In the genomic region with DNA sequence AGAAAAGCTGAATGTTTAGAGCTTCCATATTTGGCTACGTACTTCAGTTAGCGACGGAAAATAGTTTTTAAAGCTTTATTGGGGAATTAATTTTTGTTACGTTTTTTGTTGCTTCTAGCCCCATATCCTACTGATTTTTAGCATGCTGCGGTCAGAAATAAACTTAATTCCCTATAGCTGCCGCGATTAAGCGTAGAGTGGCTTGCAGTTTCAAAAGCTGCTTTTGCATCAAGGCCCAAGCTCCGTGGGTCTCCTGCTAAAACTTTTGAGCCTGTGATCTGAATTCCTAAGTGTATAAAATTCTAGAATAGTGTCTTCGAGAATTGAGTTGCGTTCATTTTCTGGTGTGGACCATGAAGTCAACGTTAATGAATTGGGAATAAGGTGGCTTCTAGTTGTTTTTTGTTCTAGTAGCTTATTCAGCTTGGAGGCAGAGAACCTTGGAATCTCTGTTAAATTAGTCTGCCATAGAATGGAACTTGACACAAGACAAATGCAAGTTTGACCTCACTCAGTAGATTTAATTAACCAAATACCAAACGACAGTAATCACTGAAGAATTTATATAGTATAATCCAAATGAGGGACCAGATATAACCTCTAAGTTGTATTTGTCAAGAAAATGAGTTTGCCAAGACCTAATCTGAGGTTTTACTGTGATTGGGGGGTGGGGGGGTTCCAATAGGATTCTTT, we compare ENCODE assay signal across 9 cellular contexts. TPM values are rescaled to one million over a fixed set of nuclear protein-coding genes. Genes with fewer than 3 reads are reported as not detected.
DNase-seq lines count a peak whose midpoint lies in the region; ATAC-seq, FAIRE-seq and TF ChIP-seq lines count a peak whose summit lies in the region.
"Had no signal": no experiment of that assay in that cellular context is flagged by ENCODE, and none has a peak within 500 bp of the region (broad histone marks: within the 10 kb centered on the region; RNA-seq: fewer than 3 reads in every experiment).

No MANE protein-coding gene starts in this region.

- FAIRE-seq in endothelial cell of umbilical vein (lab: Jason Lieb, UNC) (no peak), D721Med (lab: Jason Lieb, UNC) (no peak)

- peaks cover 13% of the 10 kb centered on the region for H4K20me1 ChIP-seq in endothelial cell of umbilical vein (replicated peaks; ENCODE audit: control insufficient read depth, extremely low read depth, insufficient read depth, low read length)

- ATAC-seq in CD8-positive, alpha-beta T cell = no peak
- ATAC-seq in Panc1 (no peak), left colon (no peak), HG03095 (IDR thresholded peaks at IDR 0.05; ENCODE audit: unreplicated experiment) (no peak)

- no peaks in the 10 kb centered on the region for H3K9me3 ChIP-seq in CD8-positive, alpha-beta T cell (ENCODE audit: low read length)
- H3K9me3 ChIP-seq in Panc1 (ENCODE audit: control insufficient read depth, insufficient read depth, low read depth, low read length) (no peaks in the 10 kb centered on the region), endothelial cell of umbilical vein (replicated peaks; ENCODE audit: control insufficient read depth, insufficient read depth, low read length) (no peaks in the 10 kb centered on the region), neutrophil (no peaks in the 10 kb centered on the region)

- H2AFZ ChIP-seq in endothelial cell of umbilical vein (ENCODE audit: low read depth, low read length) = no peak overlapping the region

- H3K79me2 ChIP-seq in endothelial cell of umbilical vein (ENCODE audit: control insufficient read depth, insufficient read depth, low read length) = peaks cover 59% of the 10 kb centered on the region

- H3K36me3 Mint-ChIP-seq in CD8-positive, alpha-beta T cell = peaks cover 11% of the 10 kb centered on the region

- H3K4me1 ChIP-seq in CD8-positive, alpha-beta T cell (ENCODE audit: insufficient read depth, low read length) = peaks cover 18% of the 10 kb centered on the region
- H3K4me1 ChIP-seq in Panc1 (ENCODE audit: control insufficient read depth, insufficient read depth, low read length) (peaks cover 29% of the 10 kb centered on the region), endothelial cell of umbilical vein (ENCODE audit: control insufficient read depth, extremely low read depth, insufficient read depth, low read length) (peaks cover 33% of the 10 kb centered on the region), neutrophil (ENCODE audit: control insufficient read depth in 1 of 2, insufficient read depth in 1 of 2, low read depth in 1 of 2, low read length in 1 of 2) (peaks cover 19 to 34% of the 10 kb centered on the region in 2 experiments)

- no peaks in the 10 kb centered on the region for H3K9me3 Mint-ChIP-seq in CD8-positive, alpha-beta T cell

- H3K27me3 Mint-ChIP-seq in CD8-positive, alpha-beta T cell (ENCODE audit: low read depth) = no peaks in the 10 kb centered on the region

- no peak for TF ChIP-seq CTCF in CD8-positive, alpha-beta T cell (IDR thresholded peaks at IDR 0.05)
- TF ChIP-seq CTCF in Panc1 (IDR thresholded peaks at IDR 0.05) (no peak), endothelial cell of umbilical vein (IDR thresholded peaks at IDR 0.05; ENCODE audit: extremely low read depth in 1 of 2, insufficient read depth in 1 of 2, low read depth in 1 of 2, low read length in 2 of 2) (no peak), neutrophil (IDR thresholded peaks at IDR 0.05) (no peak), D721Med (IDR thresholded peaks at IDR 0.05; ENCODE audit: insufficient read depth, missing control alignments) (no peak)

- CTCF ChIA-PET in CD8-positive, alpha-beta T cell (lab: Charles Lee) = interaction anchor here (0.9 to 1.9 kb wide), 3 partner anchors 13 to 144 kb away, joined by 3 to 4 read pairs (median 3); no protein-coding TSS in a partner anchor
- CTCF ChIA-PET in Panc1 (lab: Charles Lee) (interaction anchor here (0.7 kb wide), 1 partner anchor 264 kb away, joined by 3 read pairs; no protein-coding TSS in a partner anchor), endothelial cell of umbilical vein (lab: Charles Lee) (interaction anchor here (1.1 to 1.7 kb wide), 5 partner anchors 13 to 123 kb away, joined by 3 to 4 read pairs (median 3); partner anchors contain the start of genes ATP6V1F and GARIN1A)

- H3K36me3 ChIP-seq in CD8-positive, alpha-beta T cell (ENCODE audit: insufficient read depth, low read length) = no peaks in the 10 kb centered on the region
- peaks cover 5% of the 10 kb centered on the region for H3K36me3 ChIP-seq in Panc1 (ENCODE audit: control insufficient read depth, insufficient read depth, low read length)
- H3K36me3 ChIP-seq in endothelial cell of umbilical vein (ENCODE audit: control insufficient read depth in 2 of 2, extremely low read depth in 1 of 2, insufficient read depth in 2 of 2, low read length in 2 of 2) = peaks cover 0 to 4% of the 10 kb centered on the region in 2 experiments
- H3K36me3 ChIP-seq in neutrophil = no peaks in the 10 kb centered on the region

- no peak for DNase-seq in CD8-positive, alpha-beta T cell
- DNase-seq in Panc1 (ENCODE audit: low read depth, low spot score) (no peak), endothelial cell of umbilical vein (ENCODE audit: low read depth, low spot score) (peak; percentile 13), left colon (no peak), iPS-NIHi7 (ENCODE audit: extremely low spot score) (no peak), D721Med (ENCODE audit: insufficient read length, low spot score) (no peak)

- dilution Hi-C loops in endothelial cell of umbilical vein (cut with MboI; ENCODE audit: extremely low pct_ligation_motif_present, low sequenced_read_pairs) = no loop called here

- intact Hi-C loops in CD8-positive, alpha-beta T cell (cut with DNase I, micrococcal nuclease) = loop anchor here (1.0 to 10.0 kb wide), 13 partner anchors 51 to 1213 kb away; partner anchors contain the start of genes ATP6V1F (in 2 of the 2), CCDC136 (in 2 of the 2), UBE2H (in 2 of the 2) and HILPDA (in 1 of the 2)
- intact Hi-C loops in Panc1 (cut with micrococcal nuclease; ENCODE audit: unreplicated experiment) = no loop called here
- intact Hi-C loops in endothelial cell of umbilical vein (cut with micrococcal nuclease) = loop anchor here (1.0 kb wide), 1 partner anchor 89 kb away; no protein-coding TSS in a partner anchor
- intact Hi-C loops in left colon (cut with DNase I, micrococcal nuclease) = no loop called here

- H3K4me1 Mint-ChIP-seq in CD8-positive, alpha-beta T cell (ENCODE audit: low read depth) = peaks cover 51% of the 10 kb centered on the region

- POLR2A ChIA-PET in CD8-positive, alpha-beta T cell (lab: Charles Lee) = interaction anchor here (0.6 to 2.7 kb wide), 8 partner anchors 8 to 201 kb away, joined by 3 to 12 read pairs (median 4); partner anchors contain the start of gene ATP6V1F
- POLR2A ChIA-PET in Panc1 (lab: Charles Lee) = interaction anchor here (0.7 kb wide), 1 partner anchor 73 kb away, joined by 9 read pairs; no protein-coding TSS in a partner anchor
- POLR2A ChIA-PET in endothelial cell of umbilical vein (lab: Charles Lee) = interaction anchor here (0.8 to 2.2 kb wide), 2 partner anchors 91 to 1062 kb away, joined by 6 to 7 read pairs; no protein-coding TSS in a partner anchor

- H3K4me3 ChIP-seq in CD8-positive, alpha-beta T cell (ENCODE audit: low read depth, low read length) = peak overlapping the region; percentile 90
- H3K4me3 ChIP-seq in Panc1 (ENCODE audit: low read depth in 2 of 2, low read length in 2 of 2) (peak overlapping the region; percentile 83 to 99), endothelial cell of umbilical vein (replicated peaks in 1 of 3; ENCODE audit: insufficient read depth in 1 of 3, low read depth in 1 of 3, low read length in 3 of 3) (peak overlapping the region; percentile 55 to 95 (median 88)), neutrophil (ENCODE audit: low read depth in 1 of 2, low read length in 1 of 2) (peak overlapping the region; percentile 83 to 89)

- in situ Hi-C loops in Panc1 (cut with HindIII; ENCODE audit: low pct_unique_long_range_greater_than_20kb, low sequenced_read_pairs) = no loop called here

- no peaks in the 10 kb centered on the region for H3K27me3 ChIP-seq in CD8-positive, alpha-beta T cell (ENCODE audit: insufficient read depth, low read length)
- H3K27me3 ChIP-seq in Panc1 (ENCODE audit: control insufficient read depth, insufficient read depth, low read length) = no peaks in the 10 kb centered on the region
- H3K27me3 ChIP-seq in endothelial cell of umbilical vein (ENCODE audit: control insufficient read depth in 2 of 2, insufficient read depth in 2 of 2, low read length in 2 of 2) = no peaks in the 10 kb centered on the region
- no peaks in the 10 kb centered on the region for H3K27me3 ChIP-seq in neutrophil

- peak overlapping the region; percentile 96 for H3K27ac Mint-ChIP-seq in CD8-positive, alpha-beta T cell

- H3K9ac ChIP-seq in endothelial cell of umbilical vein (replicated peaks; ENCODE audit: extremely low read depth, insufficient read depth, low read length) = peak overlapping the region; percentile 90

- H3K9me1 ChIP-seq in endothelial cell of umbilical vein (replicated peaks; ENCODE audit: control insufficient read depth, extremely low read depth, insufficient read depth, low read length) = no peaks in the 10 kb centered on the region

- peak overlapping the region; percentile 91 for H3K4me2 ChIP-seq in endothelial cell of umbilical vein (ENCODE audit: insufficient read depth, low read length)

- BruUV-seq in Panc1 (replicated peaks; lab: Mats Ljungman, UMichigan) (TSS peak; percentile 80), endothelial cell of umbilical vein (replicated peaks; lab: Mats Ljungman, UMichigan) (no TSS peak)

- H3K27ac ChIP-seq in CD8-positive, alpha-beta T cell (ENCODE audit: low read depth, low read length) = peak overlapping the region; percentile 92
- peak overlapping the region; percentile 90 for H3K27ac ChIP-seq in Panc1 (ENCODE audit: low read length)
- peak overlapping the region; percentile 85 for H3K27ac ChIP-seq in endothelial cell of umbilical vein (ENCODE audit: insufficient read depth, low read depth, low read length)
- peak overlapping the region; percentile 70 for H3K27ac ChIP-seq in neutrophil

- H3K4me3 Mint-ChIP-seq in CD8-positive, alpha-beta T cell = peak overlapping the region; percentile 98

- TF ChIP-seq POLR2A in endothelial cell of umbilical vein (IDR thresholded peaks at IDR 0.05; ENCODE audit: low read depth, low read length) = no peak

RNA-seq across cellular contexts. Expression of gene CALU, which starts 1.0 kb away (rescaled TPM):
- total RNA-seq in CD8-positive, alpha-beta T cell = 10 to 100 TPM; 29.9 to 31.9 TPM
- total RNA-seq in Panc1 (2021; ENCODE audit: unreplicated experiment) = 210 TPM
- polyA plus RNA-seq in Panc1 (2012; ENCODE audit: insufficient read length) = 158 TPM
- total RNA-seq in endothelial cell of umbilical vein = 254 and 257 TPM in 2 replicates
- polyA plus RNA-seq in endothelial cell of umbilical vein = 111 and 135 TPM in 2 replicates
- 141 and 147 TPM in 2 replicates for polyA plus RNA-seq in endothelial cell of umbilical vein (2011; cell fraction: cytosol; rRNA removed)
- 73.4 and 109 TPM in 2 replicates for polyA plus RNA-seq in endothelial cell of umbilical vein (2011; cell fraction: nucleus; rRNA removed)
- 287 and 288 TPM in 2 replicates for polyA plus RNA-seq in endothelial cell of umbilical vein (2012)
- 150 and 163 TPM in 2 replicates for polyA minus RNA-seq in endothelial cell of umbilical vein
- 51.0 TPM for polyA minus RNA-seq in endothelial cell of umbilical vein (2011; cell fraction: cytosol; rRNA and poly(A)+ RNA removed)
- 52.2 and 75.1 TPM in 2 replicates for polyA minus RNA-seq in endothelial cell of umbilical vein (2011; cell fraction: nucleus; rRNA and poly(A)+ RNA removed)
- 10 to 100 TPM; 36.3 to 42.6 TPM for total RNA-seq in left colon

RNA-seq across cellular contexts. Expression of gene OPN1SW, which starts 35.5 kb away (rescaled TPM):
- not detected for total RNA-seq in CD8-positive, alpha-beta T cell
- total RNA-seq in Panc1 (2021; ENCODE audit: unreplicated experiment) (not detected), endothelial cell of umbilical vein (not detected in 2 replicates), left colon (not detected)
- 0.87 TPM for polyA plus RNA-seq in Panc1 (2012; ENCODE audit: insufficient read length)
- not detected in 2 replicates for polyA plus RNA-seq in endothelial cell of umbilical vein
- not detected in 2 replicates for polyA plus RNA-seq in endothelial cell of umbilical vein (2011; cell fraction: cytosol; rRNA removed)
- not detected in 2 replicates for polyA plus RNA-seq in endothelial cell of umbilical vein (2011; cell fraction: nucleus; rRNA removed)
- polyA plus RNA-seq in endothelial cell of umbilical vein (2012) = not detected in 2 replicates
- not detected in 2 replicates for polyA minus RNA-seq in endothelial cell of umbilical vein
- not detected for polyA minus RNA-seq in endothelial cell of umbilical vein (2011; cell fraction: cytosol; rRNA and poly(A)+ RNA removed)
- polyA minus RNA-seq in endothelial cell of umbilical vein (2011; cell fraction: nucleus; rRNA and poly(A)+ RNA removed) = not detected in 2 replicates
- total RNA-seq: activated CD8-positive, alpha-beta memory T cell treated with anti-CD3 and anti-CD28 coated beads for 36 hours had no signal

RNA-seq across cellular contexts. Expression of gene CCDC136, which starts 51.6 kb away (rescaled TPM):
- total RNA-seq in CD8-positive, alpha-beta T cell = 1 to 10 TPM; 4.8 to 5.8 TPM
- total RNA-seq in Panc1 (2021; ENCODE audit: unreplicated experiment) = 1.1 TPM
- polyA plus RNA-seq in Panc1 (2012; ENCODE audit: insufficient read length) = 0.38 TPM
- 3.2 and 3.3 TPM in 2 replicates for total RNA-seq in endothelial cell of umbilical vein
- 1.1 and 1.8 TPM in 2 replicates for polyA plus RNA-seq in endothelial cell of umbilical vein
- 1.6 and 2.0 TPM in 2 replicates for polyA plus RNA-seq in endothelial cell of umbilical vein (2011; cell fraction: cytosol; rRNA removed)
- polyA plus RNA-seq in endothelial cell of umbilical vein (2011; cell fraction: nucleus; rRNA removed) = 15.2 and 15.8 TPM in 2 replicates
- 3.0 and 4.3 TPM in 2 replicates for polyA plus RNA-seq in endothelial cell of umbilical vein (2012)
- 3.4 and 6.3 TPM in 2 replicates for polyA minus RNA-seq in endothelial cell of umbilical vein
- polyA minus RNA-seq in endothelial cell of umbilical vein (2011; cell fraction: cytosol; rRNA and poly(A)+ RNA removed) = not detected
- 3.4 and 7.5 TPM in 2 replicates for polyA minus RNA-seq in endothelial cell of umbilical vein (2011; cell fraction: nucleus; rRNA and poly(A)+ RNA removed)
- total RNA-seq in left colon = 1 to 10 TPM; 1.5 to 5.6 TPM

Comparison
In these comparisons a context has a peak if more than half of its experiments do, and no peak if none do; other contexts are left out.
1. intact Hi-C loops: an anchor here in CD8-positive, alpha-beta T cell (1.0 to 10.0 kb wide) and endothelial cell of umbilical vein (1.0 kb wide); none called in Panc1 and left colon.